In the genomic region with DNA sequence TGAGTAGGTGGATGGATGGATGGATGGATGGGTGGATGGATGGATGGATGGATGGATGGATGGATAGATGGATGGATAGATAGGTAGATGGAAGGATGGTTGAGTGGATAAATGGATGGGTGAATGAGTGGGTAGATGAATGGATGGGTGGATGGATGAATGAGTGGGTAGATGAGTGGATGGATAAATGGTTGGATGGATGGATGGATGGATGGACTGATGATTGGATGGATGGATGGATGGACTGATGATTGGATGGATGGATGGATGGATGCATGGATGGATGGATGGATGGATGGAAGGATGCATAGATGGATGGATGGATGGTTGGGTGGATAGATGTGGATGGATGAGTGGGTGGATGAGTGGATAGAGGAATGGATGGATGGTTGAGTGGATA, we compare ENCODE assay signal across 1 cellular context.
TF ChIP-seq lines count a peak whose summit lies in the region.

No MANE protein-coding gene starts in this region.

TF ChIP-seq in HEK293, 187 proteins besides CTCF, POLR2A, EP300 and RAD21 (continued from another document):
- TF ChIP-seq ZNF292 (tag by site-specific recombination; IDR thresholded peaks at IDR 0.05; ENCODE audit: borderline replicate concordance, low read depth) = no peak
